In the genomic region with DNA sequence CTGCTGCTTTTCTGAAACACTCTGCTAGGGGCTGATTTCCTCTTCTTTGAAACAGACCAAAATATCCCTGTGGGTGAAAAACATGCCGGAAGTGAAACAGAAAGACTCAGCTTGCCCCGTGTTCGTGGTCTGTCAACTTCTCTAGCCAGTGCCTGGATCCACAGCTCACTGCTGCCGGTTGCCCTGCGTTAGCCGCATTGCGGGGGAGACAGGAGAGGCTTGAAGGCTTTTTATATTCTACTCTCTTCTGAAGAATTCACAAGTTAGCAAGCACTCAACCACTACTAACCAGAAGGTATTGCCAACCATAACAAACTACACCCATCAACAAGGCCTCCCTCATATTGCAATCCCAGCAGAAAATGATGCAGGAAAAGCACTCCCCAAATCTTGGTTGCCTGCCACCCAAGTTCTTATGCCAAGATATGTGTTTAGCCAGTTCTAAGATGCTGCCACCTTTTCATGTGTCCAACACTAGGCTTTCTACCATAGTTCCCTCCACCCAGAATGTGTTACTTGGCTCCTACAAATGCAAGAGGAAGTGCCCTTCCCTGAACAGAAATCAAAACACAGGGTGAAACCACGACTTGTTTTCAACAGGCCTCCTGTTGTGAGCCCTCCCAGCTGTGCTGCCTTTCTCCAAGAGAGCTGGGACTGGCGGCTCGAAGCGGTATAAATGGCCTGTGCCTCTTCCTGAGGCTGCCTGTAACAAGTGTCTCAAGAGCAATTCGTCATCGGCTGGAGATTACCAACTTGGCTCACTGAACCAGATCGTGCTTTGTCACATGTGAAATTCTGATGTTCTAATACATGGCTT, we compare ENCODE assay signal across 8 cellular contexts.
DNase-seq lines count a peak whose midpoint lies in the region; ATAC-seq and TF ChIP-seq lines count a peak whose summit lies in the region.

No MANE protein-coding gene starts in this region.

- peaks cover 35% of the 10 kb centered on the region for H3K4me1 Mint-ChIP-seq in nephron progenitor cell
- H3K4me1 Mint-ChIP-seq in stimulated activated naive CD8-positive, alpha-beta T cell treated with anti-CD3 and anti-CD28 coated beads, Interleukin-15, amount 100 ng/mL, for 72 hours: peaks cover 47% of the 10 kb centered on the region

- peaks cover 16% of the 10 kb centered on the region for H3K9me3 Mint-ChIP-seq in nephron progenitor cell
- peaks cover 0 to 4% of the 10 kb centered on the region in 2 donors for H3K9me3 Mint-ChIP-seq in stimulated activated naive CD8-positive, alpha-beta T cell treated with anti-CD3 and anti-CD28 coated beads, Interleukin-15, amount 100 ng/mL, for 72 hours

- no peaks in the 10 kb centered on the region for H3K27me3 Mint-ChIP-seq in nephron progenitor cell (ENCODE audit: low read depth, poor library complexity)
- no peaks in the 10 kb centered on the region for H3K27me3 Mint-ChIP-seq in stimulated activated naive CD8-positive, alpha-beta T cell treated with anti-CD3 and anti-CD28 coated beads, Interleukin-15, amount 100 ng/mL, for 72 hours

- peak overlapping the region; percentile 41 for H3K4me3 Mint-ChIP-seq in nephron progenitor cell
- peak overlapping the region; percentile 68 to 71 for H3K4me3 Mint-ChIP-seq in stimulated activated naive CD8-positive, alpha-beta T cell treated with anti-CD3 and anti-CD28 coated beads, Interleukin-15, amount 100 ng/mL, for 72 hours

- peaks cover 7% of the 10 kb centered on the region for H3K36me3 Mint-ChIP-seq in nephron progenitor cell (ENCODE audit: low read depth)

- ATAC-seq in GM18520 (IDR thresholded peaks at IDR 0.05; ENCODE audit: unreplicated experiment) (peak; percentile 83), HG02885 (IDR thresholded peaks at IDR 0.05; ENCODE audit: poor library complexity, unreplicated experiment) (peak; percentile 94), esophagus mucosa (peak; percentile 68)
- ATAC-seq in stimulated activated naive CD8-positive, alpha-beta T cell treated with anti-CD3 and anti-CD28 coated beads, Interleukin-15, amount 100 ng/mL, for 72 hours: peak; percentile 98

- DNase-seq in NCI-H446 treated with DMSO at 0.1 percent for 48 hours (lab: John Stamatoyannopoulos, UW) (peak; percentile 64), activated T-cell treated with anti-CD3 and anti-CD28 coated beads for 48 hours (ENCODE audit: low read depth) (peak; percentile 59), nephron progenitor cell (peak; percentile 32), cerebellar cortex (ENCODE audit: low spot score) (no peak)
- DNase-seq in stimulated activated naive CD8-positive, alpha-beta T cell treated with anti-CD3 and anti-CD28 coated beads, Interleukin-15, amount 100 ng/mL, for 72 hours: peak; percentile 74 to 86

- TF ChIP-seq CTCF in nephron progenitor cell (IDR thresholded peaks at IDR 0.05): no peak

- H3K27ac Mint-ChIP-seq in nephron progenitor cell: peak overlapping the region; percentile 94
- H3K27ac Mint-ChIP-seq in stimulated activated naive CD8-positive, alpha-beta T cell treated with anti-CD3 and anti-CD28 coated beads, Interleukin-15, amount 100 ng/mL, for 72 hours: peak overlapping the region; percentile 82 to 84
